ENCODE assay signal across 8 cellular contexts in the genomic region with DNA sequence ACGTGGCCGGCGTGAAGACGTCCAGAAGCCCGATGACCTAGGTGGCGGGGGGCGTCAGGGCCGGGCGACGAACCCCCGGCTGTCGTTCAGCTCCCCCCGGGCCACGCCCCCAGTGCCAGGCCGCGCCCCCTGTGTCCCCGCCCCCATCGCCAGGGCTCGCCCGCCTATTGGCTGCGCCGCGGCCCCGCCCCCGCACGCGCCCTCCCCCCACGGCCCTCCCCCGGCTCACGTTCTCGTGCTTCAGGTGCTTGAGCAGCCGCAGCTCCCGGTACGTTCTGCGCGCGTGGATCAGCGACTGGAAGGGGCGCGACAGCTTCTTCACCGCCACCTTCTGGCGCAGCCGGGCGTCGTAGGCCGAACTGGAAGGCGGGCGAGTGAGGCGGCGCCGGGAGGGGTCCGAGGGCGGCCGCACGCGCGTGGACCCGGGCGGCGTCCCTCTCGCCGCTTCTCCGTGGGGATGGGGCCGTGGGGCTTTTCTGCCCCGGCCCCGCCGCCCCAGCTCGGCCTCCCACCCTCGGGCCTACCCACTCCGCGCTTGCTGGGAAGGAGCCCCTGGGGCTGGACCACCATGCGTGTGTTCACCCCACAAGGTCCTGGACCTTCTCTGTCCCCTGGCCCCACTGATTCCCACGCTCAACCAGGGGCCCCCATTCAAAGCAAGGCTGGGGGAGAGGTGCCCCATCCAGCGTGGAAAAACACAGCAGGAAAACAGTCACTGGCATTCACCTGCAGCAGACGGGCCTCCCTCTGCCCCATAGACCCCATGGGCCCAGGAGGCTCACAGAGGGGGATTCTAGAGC. TPM values are rescaled to one million over a fixed set of nuclear protein-coding genes. Genes with fewer than 3 reads are reported as not detected.
DNase-seq lines count a peak whose midpoint lies in the region; ATAC-seq, FAIRE-seq and TF ChIP-seq lines count a peak whose summit lies in the region.

No MANE protein-coding gene starts in this region.

- no peaks in the 10 kb centered on the region for H3K36me3 Mint-ChIP-seq in T-helper 2 cell treated with Interferon-gamma antibody and Interleukin-4, amounts not matched to agents 5 μg/mL and 100 μg/mL, for 36 hours (ENCODE audit: low read depth)

- H3K27me3 ChIP-seq in heart left ventricle: peaks cover 0 to 19% (median 0%) of the 10 kb centered on the region in 9 donors
- no peaks in the 10 kb centered on the region for H3K27me3 ChIP-seq in small intestine (ENCODE audit: control insufficient read depth in 2 of 2, insufficient read depth in 2 of 2, low read length in 2 of 2)

- H3K27me3 Mint-ChIP-seq in T-helper 2 cell treated with Interferon-gamma antibody and Interleukin-4, amounts not matched to agents 5 μg/mL and 100 μg/mL, for 36 hours (ENCODE audit: low read depth): peaks cover 11% of the 10 kb centered on the region

- H3K36me3 ChIP-seq in heart left ventricle (no peaks in the 10 kb centered on the region), small intestine (ENCODE audit: control insufficient read depth in 2 of 2, insufficient read depth in 2 of 2, low read length in 2 of 2) (no peaks in the 10 kb centered on the region)

- H3K4me3 ChIP-seq in heart left ventricle: peak overlapping the region in 10 of 12 donors; percentile 22 to 54 (median 38)
- peak overlapping the region in 1 of 2 donors; percentile 23 for H3K4me3 ChIP-seq in small intestine (ENCODE audit: low read depth in 1 of 2, low read length in 2 of 2)

- ATAC-seq in heart left ventricle (peak in 3 of 4 donors; percentile 31 to 66 (median 41)), GM19023 (IDR thresholded peaks at IDR 0.05; ENCODE audit: unreplicated experiment) (no peak)

- no peak overlapping the region for H3K4me3 Mint-ChIP-seq in T-helper 2 cell treated with Interferon-gamma antibody and Interleukin-4, amounts not matched to agents 5 μg/mL and 100 μg/mL, for 36 hours

- intact Hi-C loops in heart left ventricle (cut with DNase I): no loop called here

- WGBS in heart left ventricle, 4 donors: 31 to 55% (median 44%) methylated on average over 19 to 75 of the region's 75 CpGs
- WGBS in small intestine, 3 donors: 2 to 18% (median 16%) methylated on average over 30 to 75 of the region's 75 CpGs

- peak in 4 of 5 experiments; percentile 42 to 61 (median 51) for DNase-seq in T-helper 2 cell
- DNase-seq in T-helper 2 cell treated with Interferon-gamma antibody and Interleukin-4, amounts not matched to agents 5 μg/mL and 100 μg/mL, for 36 hours (ENCODE audit: low spot score): no peak
- DNase-seq in activated effector memory CD4-positive, alpha-beta T cell treated with anti-CD3 and anti-CD28 coated beads, Interleukin-2, amount 50 U/mL, for 16 hours: peak; percentile 84
- DNase-seq in heart left ventricle: peak; percentile 59 to 81 (median 67)
- DNase-seq in small intestine: peak; percentile 64
- DNase-seq in NCI-H2196 (lab: John Stamatoyannopoulos, UW; ENCODE audit: unreplicated experiment): no peak
- DNase-seq in H4 (ENCODE audit: low spot score): no peak

- peak in 5 of 12 donors; percentile 10 to 35 (median 16) for TF ChIP-seq CTCF in heart left ventricle (IDR thresholded peaks at IDR 0.05)

- H3K4me1 ChIP-seq in heart left ventricle: peaks cover 5 to 65% (median 42%) of the 10 kb centered on the region in 12 donors
- H3K4me1 ChIP-seq in small intestine (ENCODE audit: control insufficient read depth in 2 of 2, insufficient read depth in 1 of 2, low read depth in 1 of 2, low read length in 1 of 2): peaks cover 2 to 8% of the 10 kb centered on the region in 2 donors

- no peak overlapping the region for H3K27ac ChIP-seq in heart left ventricle
- no peak overlapping the region for H3K27ac ChIP-seq in small intestine (ENCODE audit: low read depth in 1 of 2, low read length in 1 of 2)

- no peaks in the 10 kb centered on the region for H3K9me3 Mint-ChIP-seq in T-helper 2 cell treated with Interferon-gamma antibody and Interleukin-4, amounts not matched to agents 5 μg/mL and 100 μg/mL, for 36 hours

- H3K27ac Mint-ChIP-seq in T-helper 2 cell treated with Interferon-gamma antibody and Interleukin-4, amounts not matched to agents 5 μg/mL and 100 μg/mL, for 36 hours: no peak overlapping the region

- peaks cover under 1% of the 10 kb centered on the region for H3K4me1 Mint-ChIP-seq in T-helper 2 cell treated with Interferon-gamma antibody and Interleukin-4, amounts not matched to agents 5 μg/mL and 100 μg/mL, for 36 hours (ENCODE audit: low read depth)

- H3K9me3 ChIP-seq in heart left ventricle: no peaks in the 10 kb centered on the region
- no peaks in the 10 kb centered on the region for H3K9me3 ChIP-seq in small intestine (ENCODE audit: control insufficient read depth, low read depth)

- no peak for TF ChIP-seq POLR2A in heart left ventricle (IDR thresholded peaks at IDR 0.05)

- no peak for FAIRE-seq in small intestine (lab: Jason Lieb, UNC)

RNA-seq across cellular contexts. Expression of a gene that starts 2.4 kb away (rescaled TPM):
- total RNA-seq in heart left ventricle: 10 to 100 TPM in 1 of 9 donors, 1 to 10 TPM in 8; 5.0 to 12.1 (median 7.0) TPM
- polyA plus RNA-seq in heart left ventricle (1 to 10 TPM; 7.8 to 9.9 TPM), small intestine (1 to 10 TPM in 2 of 3 donors, not detected in 1; 2.4 to 7.9 TPM)
- 4.0 and 5.5 TPM in 2 replicates for total RNA-seq in H4 (2014; rRNA removed; shearing (Covaris generic))

RNA-seq across cellular contexts. Expression of a gene that starts 6.3 kb away (rescaled TPM):
- 10 to 100 TPM; 12.2 to 18.0 (median 15.5) TPM for total RNA-seq in heart left ventricle
- polyA plus RNA-seq in heart left ventricle: 10 to 100 TPM; 11.6 to 17.9 TPM
- polyA plus RNA-seq in small intestine: 1 to 10 TPM in 2 of 3 donors, under 1 TPM in 1; 0.45 to 7.1 (median 3.5) TPM
- total RNA-seq in H4 (2014; rRNA removed; shearing (Covaris generic)): 33.3 and 37.8 TPM in 2 replicates

RNA-seq across cellular contexts. Expression of a gene that starts 16.7 kb away (rescaled TPM):
- total RNA-seq in heart left ventricle: 10 to 100 TPM in 6 of 9 donors, 1 to 10 TPM in 3; 6.8 to 22.4 (median 10.9) TPM
- polyA plus RNA-seq in heart left ventricle (1 to 10 TPM; 6.2 to 10.0 TPM), small intestine (10 to 100 TPM; 15.9 to 27.6 (median 27.5) TPM)
- total RNA-seq in H4 (2014; rRNA removed; shearing (Covaris generic)): 5.1 and 5.9 TPM in 2 replicates

RNA-seq across cellular contexts. Expression of a gene that starts 23.0 kb away (rescaled TPM):
- total RNA-seq in heart left ventricle: 10 to 100 TPM; 14.1 to 28.8 (median 18.1) TPM
- polyA plus RNA-seq in heart left ventricle (10 to 100 TPM; 11.6 to 17.7 TPM), small intestine (10 to 100 TPM; 23.0 to 55.5 (median 44.6) TPM)
- total RNA-seq in H4 (2014; rRNA removed; shearing (Covaris generic)): 4.9 and 5.0 TPM in 2 replicates

RNA-seq across cellular contexts. Expression of a gene that starts 39.7 kb away (rescaled TPM):
- 100 to 1,000 TPM in 2 of 9 donors, 10 to 100 TPM in 7; 44.4 to 139 (median 57.9) TPM for total RNA-seq in heart left ventricle
- polyA plus RNA-seq in heart left ventricle (10 to 100 TPM; 35.1 to 40.3 TPM), small intestine (100 to 1,000 TPM in 2 of 3 donors, 10 to 100 TPM in 1; 80.2 to 179 (median 110) TPM)
- 42.4 and 53.2 TPM in 2 replicates for total RNA-seq in H4 (2014; rRNA removed; shearing (Covaris generic))

Comparison
In these comparisons a context has a peak if more than half of its experiments do, and no peak if none do; other contexts are left out.
1. DNase-seq: peak in T-helper 2 cell (4 of 5), activated effector memory CD4-positive, alpha-beta T cell treated with anti-CD3 and anti-CD28 coated beads, Interleukin-2, amount 50 U/mL, for 16 hours (single experiment), heart left ventricle (5 of 5) and small intestine (single experiment); none in T-helper 2 cell treated with Interferon-gamma antibody and Interleukin-4, amounts not matched to agents 5 μg/mL and 100 μg/mL, for 36 hours (single experiment), NCI-H2196 (single experiment) and H4 (single experiment).